Comparison of ENCODE assay signal across 14 cellular contexts in the genomic region with DNA sequence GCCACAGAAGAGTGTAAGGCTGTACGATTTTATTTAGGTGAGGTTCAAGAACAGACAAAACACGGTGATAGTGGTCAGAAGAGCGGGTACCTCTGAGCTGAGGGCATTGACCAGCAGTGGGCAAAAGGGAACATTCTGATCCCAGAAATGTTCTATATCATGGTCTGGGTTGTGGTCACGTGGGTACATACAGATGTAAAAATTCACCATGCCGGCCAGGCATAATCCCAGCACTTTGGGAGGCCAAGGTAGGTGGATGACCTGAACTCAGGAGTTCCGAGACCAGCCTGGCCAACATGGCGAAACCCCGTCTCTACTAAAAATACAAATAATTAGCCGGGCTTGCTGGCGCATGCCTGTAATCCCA. TPM values are rescaled to one million over a fixed set of nuclear protein-coding genes. Genes with fewer than 3 reads are reported as not detected.
A peak's percentile ranks its signal among the peaks of the same experiment; 100 is the strongest.
DNase-seq lines count a peak whose midpoint lies in the region; ATAC-seq and TF ChIP-seq lines count a peak whose summit lies in the region.
"Had no signal": no experiment of that assay in that cellular context is flagged by ENCODE, and none has a peak within 500 bp of the region (broad histone marks: within the 10 kb centered on the region; RNA-seq: fewer than 3 reads in every experiment).

No MANE protein-coding gene starts in this region.

- POLR2A ChIA-PET in AG04450 (lab: Yijun Ruan, JAX), result interaction anchor here (0.7 to 1.5 kb wide), 15 partner anchors 8 to 169 kb away, joined by 3 to 9 read pairs (median 4); a partner anchor contains a TSS
- POLR2A ChIA-PET in PC-3 (lab: Charles Lee; ENCODE audit: unreplicated experiment), result interaction anchor here (0.6 kb wide), 1 partner anchor 118 kb away, joined by 3 read pairs; a partner anchor contains a TSS
- POLR2A ChIA-PET in activated CD4-positive, alpha-beta T cell treated with anti-CD3 and anti-CD28 coated beads for 36 hours (lab: Charles Lee), result no interaction called here

- peaks cover 10% of the 10 kb centered on the region for H3F3A ChIP-seq in PC-3 (ENCODE audit: low read length, unreplicated experiment)

- H3K36me3 ChIP-seq in PC-3 (ENCODE audit: low read depth, low read length) (peaks cover 10% of the 10 kb centered on the region), esophagus (ENCODE audit: control insufficient read depth in 2 of 2, insufficient read depth in 2 of 2, low read length in 1 of 2) (peaks cover 3 to 22% of the 10 kb centered on the region in 2 donors), prostate gland (peaks cover 0 to 19% of the 10 kb centered on the region in 2 donors)

- no peaks in the 10 kb centered on the region for H3K9me3 ChIP-seq in AG04450 (ENCODE audit: control insufficient read depth, insufficient read depth, low read length)
- H3K9me3 ChIP-seq in PC-3 (ENCODE audit: low read length), result no peaks in the 10 kb centered on the region
- H3K9me3 ChIP-seq in esophagus (ENCODE audit: control insufficient read depth in 2 of 2, insufficient read depth in 1 of 2, low read depth in 1 of 2, low read length in 1 of 2), result peaks cover 0 to 1% of the 10 kb centered on the region in 2 donors
- H3K9me3 ChIP-seq in prostate gland, result no peaks in the 10 kb centered on the region

- no peaks in the 10 kb centered on the region for H3K9me3 Mint-ChIP-seq in activated CD4-positive, alpha-beta T cell treated with anti-CD3 and anti-CD28 coated beads for 36 hours (ENCODE audit: low read depth)

- H3K27me3 Mint-ChIP-seq in activated CD4-positive, alpha-beta T cell treated with anti-CD3 and anti-CD28 coated beads for 36 hours, result no peaks in the 10 kb centered on the region

- H3K4me1 Mint-ChIP-seq in activated CD4-positive, alpha-beta T cell treated with anti-CD3 and anti-CD28 coated beads for 36 hours, result no peaks in the 10 kb centered on the region

- no peaks in the 10 kb centered on the region for H4K20me1 ChIP-seq in PC-3 (ENCODE audit: low read length)

- H3K4me3 ChIP-seq in AG04450 (ENCODE audit: low read depth, low read length) (no peak overlapping the region), PC-3 (ENCODE audit: low read length) (peak overlapping the region; percentile 25), esophagus (ENCODE audit: low read depth in 1 of 2, low read length in 2 of 2) (no peak overlapping the region), prostate gland (no peak overlapping the region)
- H3K4me3 ChIP-seq: dorsolateral prefrontal cortex had no signal

- TSS peak; percentile 88 for BruUV-seq in PC-3 (replicated peaks; lab: Mats Ljungman, UMichigan)

- H3K9ac ChIP-seq in PC-3 (ENCODE audit: low read length), result peak overlapping the region; percentile 90

- peaks cover 3% of the 10 kb centered on the region for H3K36me3 Mint-ChIP-seq in activated CD4-positive, alpha-beta T cell treated with anti-CD3 and anti-CD28 coated beads for 36 hours (ENCODE audit: low read depth)

- ATAC-seq in PC-3, result peak; percentile 26
- no peak for ATAC-seq in GM21786 (IDR thresholded peaks at IDR 0.05; ENCODE audit: unreplicated experiment)
- ATAC-seq in GM18511 (IDR thresholded peaks at IDR 0.05; ENCODE audit: unreplicated experiment), result no peak
- ATAC-seq in activated CD4-positive, alpha-beta T cell treated with anti-CD3 and anti-CD28 coated beads for 36 hours, result no peak
- ATAC-seq: HepG2 had no signal

- H3K9me2 ChIP-seq in PC-3 (replicated peaks; ENCODE audit: low read length), result no peaks in the 10 kb centered on the region

- no peak overlapping the region for H3K4me3 Mint-ChIP-seq in activated CD4-positive, alpha-beta T cell treated with anti-CD3 and anti-CD28 coated beads for 36 hours

- no peak for DNase-seq in AG04450 (ENCODE audit: low read depth, low spot score)
- DNase-seq in PC-3, result no peak
- no peak for DNase-seq in prostate gland (ENCODE audit: low spot score)
- no peak for DNase-seq in activated CD4-positive, alpha-beta T cell treated with anti-CD3 and anti-CD28 coated beads for 36 hours
- DNase-seq in GM10266 (ENCODE audit: extremely low spot score), result no peak
- DNase-seq: activated gamma-delta T cell treated with Interleukin-2 at 50 U/mL for 16 hours, dorsolateral prefrontal cortex, NCI-H1105, NCI-H2227 treated with DMSO at 0.1 percent for 48 hours had no signal

- H3K27ac ChIP-seq in AG04450 (ENCODE audit: low read depth, low read length) (peak overlapping the region; percentile 98), PC-3 (ENCODE audit: low read length) (peak overlapping the region; percentile 99), esophagus (ENCODE audit: low read depth in 2 of 2, low read length in 1 of 2) (peak overlapping the region; percentile 91 to 95), prostate gland (peak overlapping the region; percentile 55 to 72)
- H3K27ac ChIP-seq: dorsolateral prefrontal cortex had no signal

- H3K4me1 ChIP-seq in PC-3 (ENCODE audit: insufficient read depth, low read length) (peaks cover 40% of the 10 kb centered on the region), esophagus (ENCODE audit: control insufficient read depth in 2 of 2, insufficient read depth in 2 of 2, low read length in 1 of 2) (peaks cover 0 to 19% of the 10 kb centered on the region in 2 donors), prostate gland (replicated peaks) (peaks cover 4% of the 10 kb centered on the region)

- H3K79me2 ChIP-seq in PC-3 (ENCODE audit: low read length), result no peaks in the 10 kb centered on the region

- WGBS in esophagus, 2 donors, result 49 to 65% methylated on average over 10 of the region's 10 CpGs
- WGBS in prostate gland, result 49% methylated on average over 10 of the region's 10 CpGs

- CTCF ChIA-PET in AG04450 (lab: Charles Lee) (interaction anchor here (1.0 to 1.3 kb wide), 2 partner anchors 15 to 170 kb away, joined by 4 to 7 read pairs; no protein-coding TSS in a partner anchor), PC-3 (lab: Charles Lee) (no interaction called here)
- CTCF ChIA-PET in activated CD4-positive, alpha-beta T cell treated with anti-CD3 and anti-CD28 coated beads for 36 hours (lab: Charles Lee), result interaction anchor here (0.6 kb wide), 1 partner anchor 12 kb away, joined by 4 read pairs; no protein-coding TSS in a partner anchor

- H3K4me2 ChIP-seq in PC-3 (ENCODE audit: low read length), result peak overlapping the region; percentile 78

- intact Hi-C loops in PC-3 (cut with micrococcal nuclease) (loop anchor here (1.0 kb wide), 1 partner anchor 24 kb away; no protein-coding TSS in a partner anchor), prostate gland (cut with DNase I) (no loop called here)
- intact Hi-C loops in activated CD4-positive, alpha-beta T cell treated with anti-CD3 and anti-CD28 coated beads for 36 hours (cut with DNase I, micrococcal nuclease), result no loop called here

- no peak overlapping the region for H3K27ac Mint-ChIP-seq in activated CD4-positive, alpha-beta T cell treated with anti-CD3 and anti-CD28 coated beads for 36 hours

- TF ChIP-seq CTCF in AG04450 (IDR thresholded peaks at IDR 0.05; ENCODE audit: low read depth, low read length) (no peak), PC-3 (conservative IDR thresholded peaks at IDR 0.05; ENCODE audit: low read depth, low read length) (no peak), prostate gland (IDR thresholded peaks at IDR 0.05) (no peak), GM10266 (IDR thresholded peaks at IDR 0.05; ENCODE audit: control insufficient read depth, insufficient read depth, low read depth, missing control alignments) (no peak)

- H3K27me3 ChIP-seq in AG04450 (ENCODE audit: control insufficient read depth, insufficient read depth, low read length), result no peaks in the 10 kb centered on the region
- no peaks in the 10 kb centered on the region for H3K27me3 ChIP-seq in PC-3 (ENCODE audit: low read length)
- H3K27me3 ChIP-seq in esophagus (ENCODE audit: control insufficient read depth in 1 of 2, insufficient read depth in 2 of 2, low read length in 2 of 2), result no peaks in the 10 kb centered on the region
- no peaks in the 10 kb centered on the region for H3K27me3 ChIP-seq in prostate gland (replicated peaks; ENCODE audit: insufficient read depth)
- H3K27me3 ChIP-seq: dorsolateral prefrontal cortex had no signal

- H2AFZ ChIP-seq in PC-3 (ENCODE audit: low read length), result no peak overlapping the region

- no peak for TF ChIP-seq POLR2A in prostate gland (IDR thresholded peaks at IDR 0.05)

RNA-seq across cellular contexts. Expression of a gene that starts 31.1 kb away (rescaled TPM):
- polyA plus RNA-seq in AG04450 (2011; rRNA removed) (8.9 and 13.2 TPM in 2 replicates), esophagus (10 to 100 TPM; 20.1 to 31.8 TPM)
- polyA minus RNA-seq in AG04450 (2011; rRNA and poly(A)+ RNA removed), result 7.3 and 17.3 TPM in 2 replicates
- total RNA-seq in PC-3 (2014; rRNA removed) (26.0 and 33.3 TPM in 2 replicates), prostate gland (10 to 100 TPM; 37.8 to 92.7 TPM)
- 10 to 100 TPM; 21.3 to 22.4 TPM for total RNA-seq in activated CD4-positive, alpha-beta T cell treated with anti-CD3 and anti-CD28 coated beads for 36 hours

RNA-seq across cellular contexts. Expression of a gene that starts 46.6 kb away (rescaled TPM):
- polyA plus RNA-seq in AG04450 (2011; rRNA removed), result not detected in 2 replicates
- not detected in 2 replicates for polyA minus RNA-seq in AG04450 (2011; rRNA and poly(A)+ RNA removed)
- total RNA-seq in PC-3 (2014; rRNA removed), result not detected in 2 replicates
- polyA plus RNA-seq in esophagus, result under 1 TPM in 1 of 2 donors, not detected in 1; 0.02 TPM
- under 1 TPM in 1 of 2 donors, not detected in 1; 0.85 TPM for total RNA-seq in prostate gland
- under 1 TPM in 1 of 2 experiments, not detected in 1; 0.21 TPM for total RNA-seq in activated CD4-positive, alpha-beta T cell treated with anti-CD3 and anti-CD28 coated beads for 36 hours
- total RNA-seq: HepG2, OCI-LY7 had no signal
